ENCODE assay signal across 25 cellular contexts in the genomic region with DNA sequence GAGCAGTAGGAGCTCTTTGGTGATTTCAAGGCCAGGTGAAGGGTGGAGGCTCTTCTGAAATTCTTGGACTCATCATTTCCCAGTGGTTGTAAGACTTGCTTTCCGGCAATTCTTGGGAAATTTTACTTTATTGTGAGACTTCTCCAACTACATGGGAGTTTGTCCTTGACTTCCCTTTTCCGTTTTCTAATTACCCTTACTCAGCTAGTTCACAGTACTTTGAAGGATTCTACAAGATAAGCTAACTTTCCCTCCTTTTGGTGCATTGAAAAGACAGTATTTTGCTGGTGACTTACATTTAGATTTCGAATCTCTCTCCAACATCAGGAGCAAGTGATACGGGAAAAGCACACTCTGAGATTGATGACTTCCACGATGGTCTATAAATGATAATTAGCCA.
"Had no signal": no experiment of that assay in that cellular context is flagged by ENCODE, and none has a peak within 500 bp of the region (broad histone marks: within the 10 kb centered on the region; RNA-seq: fewer than 3 reads in every experiment).

No MANE protein-coding gene starts in this region.

- H3K27me3 Mint-ChIP-seq: activated naive CD8-positive, alpha-beta T cell had no signal

- H3K27ac Mint-ChIP-seq: activated CD4-positive, alpha-beta memory T cell treated with anti-CD3 and anti-CD28 coated beads, Interleukin-2, amount 10 ng/mL, durations not matched to agents 7 days and 5 days; activated CD4-positive, alpha-beta T cell treated with anti-CD3 and anti-CD28 coated beads for 36 hours; activated CD4-positive, alpha-beta T cell treated with anti-CD3 and anti-CD28 coated beads, Interleukin-2, amount 10 ng/mL, durations not matched to agents 24 days and 14 days; activated naive CD8-positive, alpha-beta T cell; activated T-helper 17 cell treated with anti-CD3 and anti-CD28 coated beads, Interleukin-2, amount 50 U/mL, for 72 hours; endodermal cell had no signal

- H3K4me3 Mint-ChIP-seq: activated CD4-positive, alpha-beta memory T cell treated with anti-CD3 and anti-CD28 coated beads, Interleukin-2, amount 10 ng/mL, durations not matched to agents 7 days and 5 days; activated CD4-positive, alpha-beta T cell treated with anti-CD3 and anti-CD28 coated beads for 36 hours; activated CD4-positive, alpha-beta T cell treated with anti-CD3 and anti-CD28 coated beads, Interleukin-2, amount 10 ng/mL, durations not matched to agents 24 days and 14 days; activated naive CD8-positive, alpha-beta T cell; activated T-cell treated with anti-CD3 and anti-CD28 coated beads, Interleukin-2, amount 50 U/mL, for 4 hours; activated T-helper 17 cell treated with anti-CD3 and anti-CD28 coated beads, Interleukin-2, amount 50 U/mL, for 72 hours; endodermal cell had no signal

- H3K9me3 Mint-ChIP-seq: activated CD4-positive, alpha-beta memory T cell treated with anti-CD3 and anti-CD28 coated beads, Interleukin-2, amount 10 ng/mL, durations not matched to agents 7 days and 5 days; activated T-cell treated with anti-CD3 and anti-CD28 coated beads, Interleukin-2, amount 50 U/mL, for 4 hours; activated T-helper 17 cell treated with anti-CD3 and anti-CD28 coated beads, Interleukin-2, amount 50 U/mL, for 72 hours had no signal

- H3K4me1 Mint-ChIP-seq: activated CD4-positive, alpha-beta memory T cell treated with anti-CD3 and anti-CD28 coated beads, Interleukin-2, amount 10 ng/mL, durations not matched to agents 7 days and 5 days; activated CD4-positive, alpha-beta T cell treated with anti-CD3 and anti-CD28 coated beads, Interleukin-2, amount 10 ng/mL, durations not matched to agents 24 days and 14 days; activated T-helper 17 cell treated with anti-CD3 and anti-CD28 coated beads, Interleukin-2, amount 50 U/mL, for 72 hours; endodermal cell had no signal

- DNase-seq: activated CD4-positive, alpha-beta memory T cell treated with anti-CD3 and anti-CD28 coated beads, Interleukin-2, amount 10 ng/mL, durations not matched to agents 7 days and 5 days; activated CD4-positive, alpha-beta T cell treated with anti-CD3 and anti-CD28 coated beads for 36 hours; activated CD4-positive, alpha-beta T cell treated with anti-CD3 and anti-CD28 coated beads, Interleukin-2, amount 10 ng/mL, durations not matched to agents 24 days and 14 days; activated CD4-positive, alpha-beta T cell treated with anti-CD3 and anti-CD28 coated beads, Interleukin-2, amount 50 U/mL, for 4 hours; activated CD4-positive, CD25-positive, alpha-beta regulatory T cell; activated CD4-positive, CD25-positive, alpha-beta regulatory T cell treated with anti-CD3 and anti-CD28 coated beads, Interleukin-2, amount 50 U/mL, for 72 hours; activated effector memory CD4-positive, alpha-beta T cell treated with Interleukin-2 at 50 U/mL for 16 hours; activated gamma-delta T cell treated with Interleukin-2 at 50 U/mL for 16 hours; activated naive CD4-positive, alpha-beta T cell treated with anti-CD3 and anti-CD28 coated beads, Interleukin-2, amount 50 U/mL, for 16 hours; activated naive CD4-positive, alpha-beta T cell treated with Interleukin-2 at 50 U/mL for 16 hours; activated T-cell treated with anti-CD3 and anti-CD28 coated beads, Interleukin-2, amount 50 U/mL, for 4 hours; amniotic stem cell; anterior cingulate cortex; body of pancreas; central memory CD4-positive, alpha-beta T cell; cerebellar nuclear complex; colonic mucosa; dorsolateral prefrontal cortex; effector memory CD4-positive, alpha-beta T cell; endodermal cell; foreskin fibroblast; head of caudate nucleus; T-helper 2 cell had no signal

- H3K36me3 Mint-ChIP-seq: activated naive CD8-positive, alpha-beta T cell had no signal
